Comparison of ENCODE assay signal across 20 cellular contexts in the genomic region with DNA sequence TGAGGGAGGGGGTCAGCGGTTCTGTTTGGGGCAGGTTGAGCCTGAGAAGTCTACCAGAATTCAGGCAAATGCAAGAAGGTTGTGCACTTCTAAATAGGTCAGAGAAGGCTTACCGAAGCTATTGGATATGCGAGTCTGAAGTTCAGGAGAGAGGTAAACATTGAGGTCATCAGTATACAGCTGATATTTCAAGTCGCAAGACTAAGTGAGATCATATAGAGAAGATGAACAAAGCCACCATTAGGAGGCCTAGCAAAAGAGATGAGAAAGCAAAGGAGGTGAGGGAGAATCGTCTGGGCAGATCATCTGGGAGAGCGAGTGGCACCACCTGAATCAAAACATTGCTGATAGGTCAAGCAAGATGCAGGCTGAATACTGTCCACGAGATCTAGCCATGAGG.
"Had no signal": no experiment of that assay in that cellular context is flagged by ENCODE, and none has a peak within 500 bp of the region (broad histone marks: within the 10 kb centered on the region; RNA-seq: fewer than 3 reads in every experiment).

No MANE protein-coding gene starts in this region.

- ATAC-seq: effector memory CD8-positive, alpha-beta T cell; left colon; left ventricle myocardium superior; lower lobe of right lung; natural killer cell; psoas muscle; right cardiac atrium; stimulated activated effector memory CD8-positive, alpha-beta T cell treated with anti-CD3 and anti-CD28 coated beads, Interleukin-12 subunit alpha, Interleukin-12 subunit beta, amount 100 ng/mL, for 72 hours had no signal

- H3K27ac Mint-ChIP-seq: effector memory CD8-positive, alpha-beta T cell; natural killer cell; stimulated activated effector memory CD8-positive, alpha-beta T cell treated with anti-CD3 and anti-CD28 coated beads, Interleukin-12 subunit alpha, Interleukin-12 subunit beta, amount 100 ng/mL, for 72 hours had no signal

- H3K4me1 Mint-ChIP-seq: natural killer cell; stimulated activated effector memory CD8-positive, alpha-beta T cell treated with anti-CD3 and anti-CD28 coated beads, Interleukin-12 subunit alpha, Interleukin-12 subunit beta, amount 100 ng/mL, for 72 hours had no signal

- H3K4me3 Mint-ChIP-seq: effector memory CD8-positive, alpha-beta T cell; natural killer cell; stimulated activated effector memory CD8-positive, alpha-beta T cell treated with anti-CD3 and anti-CD28 coated beads, Interleukin-12 subunit alpha, Interleukin-12 subunit beta, amount 100 ng/mL, for 72 hours had no signal

- H3K36me3 Mint-ChIP-seq: natural killer cell; stimulated activated effector memory CD8-positive, alpha-beta T cell treated with anti-CD3 and anti-CD28 coated beads, Interleukin-12 subunit alpha, Interleukin-12 subunit beta, amount 100 ng/mL, for 72 hours had no signal

- DNase-seq: colonic mucosa; effector memory CD8-positive, alpha-beta T cell; left colon; left ventricle myocardium superior; lower lobe of right lung; natural killer cell; occipital lobe; ovary; posterior cingulate gyrus; psoas muscle; right cardiac atrium; sigmoid colon; stimulated activated CD4-positive, alpha-beta T cell treated with anti-CD3 and anti-CD28 coated beads, Interleukin-2, amount 100 ng/mL, for 24 hours; stimulated activated CD4-positive, alpha-beta T cell treated with anti-CD3 and anti-CD28 coated beads, Interleukin-4, amount 100 ng/mL, for 24 hours; stimulated activated naive CD4-positive, alpha-beta T cell treated with Interleukin-2 at 50 U/mL for 16 hours; stomach; thyroid gland; trophoblast cell had no signal

- H3K27me3 ChIP-seq: colonic mucosa, ovary, sigmoid colon, thyroid gland had no signal

- H3K27ac ChIP-seq: colonic mucosa, lower lobe of right lung, ovary, psoas muscle, sigmoid colon, stomach, thyroid gland had no signal

- H3K4me1 ChIP-seq: colonic mucosa, lower lobe of right lung, psoas muscle, stomach, thyroid gland had no signal

- FAIRE-seq: frontal cortex had no signal

- H3K4me3 ChIP-seq: colonic mucosa, lower lobe of right lung, ovary, psoas muscle, sigmoid colon, stomach, thyroid gland had no signal

- H3K9me3 ChIP-seq: colonic mucosa, lower lobe of right lung, thyroid gland had no signal

- H3K36me3 ChIP-seq: colonic mucosa, lower lobe of right lung, ovary, sigmoid colon, stomach, thyroid gland had no signal
